Comparison of ENCODE assay signal across 9 cellular contexts in genomic region chr11:72712168-72712721, GRCh38. TPM values are rescaled to one million over a fixed set of nuclear protein-coding genes. Genes with fewer than 3 reads are reported as not detected.
A peak's percentile ranks its signal among the peaks of the same experiment; 100 is the strongest.
DNase-seq lines count a peak whose midpoint lies in the region; ATAC-seq, FAIRE-seq and TF ChIP-seq lines count a peak whose summit lies in the region.
"Had no signal": no experiment of that assay in that cellular context is flagged by ENCODE, and none has a peak within 500 bp of the region (broad histone marks: within the 10 kb centered on the region; RNA-seq: fewer than 3 reads in every experiment).

No MANE protein-coding gene starts in this region.

- 68% methylated on average over 6 of the region's 26 CpGs for WGBS in right lobe of liver (ENCODE audit: insufficient coverage, low coverage, low lambda C conversion rate, missing lambda C conversion rate)
- 97% methylated on average over 23 of the region's 26 CpGs for WGBS in HepG2 (ENCODE audit: low lambda C conversion rate)
- WGBS in heart right ventricle, 2 donors, result 41 to 45% methylated on average over 26 of the region's 26 CpGs

- intact Hi-C loops in right lobe of liver (cut with DNase I) (no loop called here), HepG2 (cut with micrococcal nuclease; ENCODE audit: unreplicated experiment) (no loop called here), heart right ventricle (cut with DNase I) (no loop called here)

- ATAC-seq in right lobe of liver (peak; percentile 65 to 81 (median 68)), HepG2 (no peak), heart right ventricle (peak; percentile 23 to 73 (median 60)), GM21390 (IDR thresholded peaks at IDR 0.05; ENCODE audit: unreplicated experiment) (no peak), GM21737 (IDR thresholded peaks at IDR 0.05; ENCODE audit: unreplicated experiment) (no peak)

- H2AFZ ChIP-seq in HepG2 (ENCODE audit: low read length), result no peak overlapping the region

- H3K4me2 ChIP-seq in HepG2 (ENCODE audit: low read depth, low read length), result no peak overlapping the region

- H3K27ac ChIP-seq in right lobe of liver (no peak overlapping the region), HepG2 (ENCODE audit: extremely low read length, insufficient read depth, low read length) (no peak overlapping the region), heart right ventricle (peak overlapping the region in 6 of 10 donors; percentile 12 to 78 (median 49))

- TF ChIP-seq CTCF in right lobe of liver (IDR thresholded peaks at IDR 0.05) (no peak), HepG2 (CRISPR knock-in tag; IDR thresholded peaks at IDR 0.05) (no peak), heart right ventricle (IDR thresholded peaks at IDR 0.05) (no peak)

- H3K9ac ChIP-seq in HepG2 (ENCODE audit: insufficient read depth, low read depth, low read length), result no peak overlapping the region

- H3K9me3 ChIP-seq in right lobe of liver (no peaks in the 10 kb centered on the region), HepG2 (ENCODE audit: low read length) (no peaks in the 10 kb centered on the region), heart right ventricle (no peaks in the 10 kb centered on the region)

- POLR2A ChIA-PET in HepG2 (lab: Yijun Ruan, JAX), result no interaction called here

- in situ Hi-C loops in HepG2 (cut with HindIII; ENCODE audit: extremely low pct_ligation_motif_present, low pct_unique_long_range_greater_than_20kb), result no loop called here

- no TSS peak for BruUV-seq in HepG2 (replicated peaks; lab: Mats Ljungman, UMichigan)

- FAIRE-seq in HepG2 (lab: Jason Lieb, UNC), result no peak

- no peak for TF ChIP-seq POLR2A in right lobe of liver (IDR thresholded peaks at IDR 0.05)
- TF ChIP-seq POLR2A in HepG2 (IDR thresholded peaks at IDR 0.05; ENCODE audit: insufficient read depth in 1 of 2, low read depth in 2 of 2, low read length in 2 of 2), result no peak

- DNase-seq in right lobe of liver (peak in 2 of 3 donors; percentile 75 to 77), HepG2 (ENCODE audit: low spot score) (no peak), heart right ventricle (peak; percentile 62), nucleus accumbens (lab: John Stamatoyannopoulos, UW) (peak in 37 of 56 donors; percentile 7 to 72 (median 37)), iPS-NIHi11 (ENCODE audit: low spot score) (no peak), NCI-H2107 treated with DMSO at 0.1 percent for 48 hours (lab: John Stamatoyannopoulos, UW; ENCODE audit: unreplicated experiment) (no peak)
- DNase-seq: NCI-H226 had no signal

- peaks cover 0 to 46% (median 22%) of the 10 kb centered on the region in 4 donors for H3K36me3 ChIP-seq in right lobe of liver
- H3K36me3 ChIP-seq in HepG2 (replicated peaks in 1 of 2; ENCODE audit: control insufficient read depth in 1 of 2, insufficient read depth in 2 of 2, low read length in 2 of 2), result peaks cover 49 to 85% of the 10 kb centered on the region in 2 experiments
- peaks cover 0 to 99% (median 35%) of the 10 kb centered on the region in 9 donors for H3K36me3 ChIP-seq in heart right ventricle

- no peak for TF ChIP-seq RAD21 in HepG2 (CRISPR knock-in tag; IDR thresholded peaks at IDR 0.05)

- TF ChIP-seq EP300 in HepG2 (IDR thresholded peaks at IDR 0.05; ENCODE audit: low read depth in 2 of 2, low read length in 2 of 2) (no peak), HepG2 (CRISPR knock-in tag; IDR thresholded peaks at IDR 0.05; ENCODE audit: borderline replicate concordance) (no peak)

- H3K4me3 ChIP-seq in right lobe of liver, result no peak overlapping the region
- no peak overlapping the region for H3K4me3 ChIP-seq in HepG2 (replicated peaks in 1 of 3; ENCODE audit: insufficient read depth in 1 of 3, low read depth in 2 of 3, low read length in 3 of 3)
- no peak overlapping the region for H3K4me3 ChIP-seq in heart right ventricle

- CTCF ChIA-PET in HepG2 (lab: Yijun Ruan, JAX; ENCODE audit: low intra/inter-chr PET ratio, low total read pairs), result no interaction called here

- H3K79me2 ChIP-seq in HepG2 (ENCODE audit: insufficient read depth, low read length), result no peaks in the 10 kb centered on the region

- H3K27me3 ChIP-seq in right lobe of liver, result no peaks in the 10 kb centered on the region
- H3K27me3 ChIP-seq in HepG2 (ENCODE audit: control insufficient read depth in 1 of 2, insufficient read depth in 2 of 2, low read length in 2 of 2), result no peaks in the 10 kb centered on the region
- H3K27me3 ChIP-seq in heart right ventricle, result no peaks in the 10 kb centered on the region

- no peaks in the 10 kb centered on the region for H3K4me1 ChIP-seq in right lobe of liver
- H3K4me1 ChIP-seq in HepG2 (ENCODE audit: insufficient read depth, low read length), result no peaks in the 10 kb centered on the region
- peaks cover 11 to 50% (median 43%) of the 10 kb centered on the region in 9 donors for H3K4me1 ChIP-seq in heart right ventricle

- H4K20me1 ChIP-seq in HepG2 (ENCODE audit: insufficient read depth, low read length), result no peaks in the 10 kb centered on the region

TF ChIP-seq in HepG2, 621 proteins besides CTCF, POLR2A, EP300 and RAD21 (continues in another document):
- TF ChIP-seq ZNF619 (CRISPR knock-in tag; IDR thresholded peaks at IDR 0.05) (no peak), NBN (conservative IDR thresholded peaks at IDR 0.05) (no peak), YEATS2 (CRISPR knock-in tag; IDR thresholded peaks at IDR 0.05; ENCODE audit: borderline replicate concordance) (no peak), MXD3 (CRISPR knock-in tag; IDR thresholded peaks at IDR 0.05) (no peak), ZNF670 (CRISPR knock-in tag; IDR thresholded peaks at IDR 0.05; ENCODE audit: borderline replicate concordance) (no peak)

RNA-seq across cellular contexts. Expression of gene PDE2A, which starts 38.0 kb away (rescaled TPM):
- total RNA-seq in right lobe of liver, result 10 to 100 TPM; 11.2 to 46.3 (median 22.8) TPM
- not detected in 2 replicates for total RNA-seq in HepG2 (2016; rRNA removed; fragmentation: Illumina TruSeq; extraction: Trizol)
- total RNA-seq in HepG2 (2016; cell fraction: cytosol; rRNA removed; fragmentation: Illumina TruSeq; extraction: Trizol; ENCODE audit: low read depth), result not detected in 2 replicates
- 0.19 TPM in 1 of 2 replicates, not detected in the other for total RNA-seq in HepG2 (2016; cell fraction: insoluble cytoplasmic fraction; rRNA removed; fragmentation: Illumina TruSeq; extraction: Trizol)
- not detected in 2 replicates for total RNA-seq in HepG2 (2016; cell fraction: membrane; rRNA removed; fragmentation: Illumina TruSeq; extraction: Trizol)
- 0.81 TPM in 1 of 2 replicates, not detected in the other for total RNA-seq in HepG2 (2016; cell fraction: nucleus; rRNA removed; fragmentation: Illumina TruSeq; extraction: Trizol)
- polyA plus RNA-seq in HepG2 (2011; rRNA removed), result 2.8 and 3.1 TPM in 2 replicates
- polyA plus RNA-seq in HepG2 (2011; cell fraction: cytosol; rRNA removed), result 0.74 and 0.82 TPM in 2 replicates
- polyA plus RNA-seq in HepG2 (2011; cell fraction: nucleus; rRNA removed), result 12.4 and 12.9 TPM in 2 replicates
- 1.1 and 1.3 TPM in 2 replicates for polyA plus RNA-seq in HepG2 (2012)
- polyA plus RNA-seq in HepG2 (2016; cell fraction: cytosol; fragmentation: Illumina TruSeq; extraction: Trizol; ENCODE audit: low read depth), result not detected in 2 replicates
- not detected in 2 replicates for polyA plus RNA-seq in HepG2 (2016; cell fraction: insoluble cytoplasmic fraction; fragmentation: Illumina TruSeq; extraction: Trizol; ENCODE audit: low read depth)
- polyA plus RNA-seq in HepG2 (2016; cell fraction: membrane; fragmentation: Illumina TruSeq; extraction: Trizol; ENCODE audit: low read depth), result not detected in 2 replicates
- not detected in 2 replicates for polyA plus RNA-seq in HepG2 (2016; cell fraction: nucleus; fragmentation: Illumina TruSeq; extraction: Trizol; ENCODE audit: insufficient read depth, low read depth)
- 1.6 and 410 TPM in 2 replicates for polyA minus RNA-seq in HepG2 (2011; rRNA and poly(A)+ RNA removed; ENCODE audit: low replicate concordance)
- polyA minus RNA-seq in HepG2 (2011; cell fraction: cytosol; rRNA and poly(A)+ RNA removed), result 0.62 and 1.1 TPM in 2 replicates
- 2.2 and 3.6 TPM in 2 replicates for polyA minus RNA-seq in HepG2 (2011; cell fraction: nucleus; rRNA and poly(A)+ RNA removed)
- total RNA-seq in heart right ventricle, result 10 to 100 TPM; 10.4 to 44.4 (median 30.2) TPM
- 10 to 100 TPM; 28.4 to 47.6 TPM for polyA plus RNA-seq in heart right ventricle

RNA-seq across cellular contexts. Expression of gene ARAP1, which starts 40.0 kb away (rescaled TPM):
- total RNA-seq in right lobe of liver (10 to 100 TPM; 32.9 to 76.7 (median 41.2) TPM), HepG2 (2016; rRNA removed; fragmentation: Illumina TruSeq; extraction: Trizol) (55.2 and 55.5 TPM in 2 replicates), heart right ventricle (10 to 100 TPM; 30.4 to 68.3 (median 40.8) TPM)
- total RNA-seq in HepG2 (2016; cell fraction: cytosol; rRNA removed; fragmentation: Illumina TruSeq; extraction: Trizol; ENCODE audit: low read depth), result 21.9 TPM in 2 replicates
- total RNA-seq in HepG2 (2016; cell fraction: insoluble cytoplasmic fraction; rRNA removed; fragmentation: Illumina TruSeq; extraction: Trizol), result 49.1 and 52.3 TPM in 2 replicates
- 15.6 and 18.1 TPM in 2 replicates for total RNA-seq in HepG2 (2016; cell fraction: membrane; rRNA removed; fragmentation: Illumina TruSeq; extraction: Trizol)
- 76.5 and 77.3 TPM in 2 replicates for total RNA-seq in HepG2 (2016; cell fraction: nucleus; rRNA removed; fragmentation: Illumina TruSeq; extraction: Trizol)
- polyA plus RNA-seq in HepG2 (2011; rRNA removed) (43.2 and 64.0 TPM in 2 replicates), heart right ventricle (10 to 100 TPM; 35.8 to 58.7 TPM)
- polyA plus RNA-seq in HepG2 (2011; cell fraction: cytosol; rRNA removed), result 27.5 and 37.2 TPM in 2 replicates
- 341 and 362 TPM in 2 replicates for polyA plus RNA-seq in HepG2 (2011; cell fraction: nucleus; rRNA removed)
- polyA plus RNA-seq in HepG2 (2012), result 33.2 and 39.7 TPM in 2 replicates
- polyA plus RNA-seq in HepG2 (2016; cell fraction: cytosol; fragmentation: Illumina TruSeq; extraction: Trizol; ENCODE audit: low read depth), result 2.2 and 3.2 TPM in 2 replicates
- 40.0 and 49.8 TPM in 2 replicates for polyA plus RNA-seq in HepG2 (2016; cell fraction: insoluble cytoplasmic fraction; fragmentation: Illumina TruSeq; extraction: Trizol; ENCODE audit: low read depth)
- polyA plus RNA-seq in HepG2 (2016; cell fraction: membrane; fragmentation: Illumina TruSeq; extraction: Trizol; ENCODE audit: low read depth), result 5.5 and 6.6 TPM in 2 replicates
- 163 and 180 TPM in 2 replicates for polyA plus RNA-seq in HepG2 (2016; cell fraction: nucleus; fragmentation: Illumina TruSeq; extraction: Trizol; ENCODE audit: insufficient read depth, low read depth)
- 42.6 and 95.7 TPM in 2 replicates for polyA minus RNA-seq in HepG2 (2011; rRNA and poly(A)+ RNA removed; ENCODE audit: low replicate concordance)
- polyA minus RNA-seq in HepG2 (2011; cell fraction: cytosol; rRNA and poly(A)+ RNA removed), result 32.2 and 38.2 TPM in 2 replicates
- 73.1 and 90.3 TPM in 2 replicates for polyA minus RNA-seq in HepG2 (2011; cell fraction: nucleus; rRNA and poly(A)+ RNA removed)

Comparison
In these comparisons a context has a peak if more than half of its experiments do, and no peak if none do; other contexts are left out.
1. ATAC-seq: peak in right lobe of liver (4 of 4) and heart right ventricle (8 of 8); none in HepG2 (single experiment), GM21390 (single experiment) and GM21737 (single experiment).
2. DNase-seq: peak in right lobe of liver (2 of 3), heart right ventricle (2 of 2) and nucleus accumbens (37 of 56); none in HepG2 (single experiment), iPS-NIHi11 (single experiment) and NCI-H2107 treated with DMSO at 0.1 percent for 48 hours (single experiment).
3. RNA of gene PDE2A, which starts 38.0 kb away (total RNA-seq): 10.4 to 44.4 TPM in heart right ventricle and 11.2 to 46.3 TPM in right lobe of liver; 0.19 to 0.81 TPM in HepG2; every median in the first group is over 4 times any median in the second.
4. H3K27ac ChIP-seq: peak in heart right ventricle (6 of 10); none in right lobe of liver (0 of 3) and HepG2 (single experiment).